In genomic region chr1:109099871-109100757, GRCh38 we compare ENCODE assay signal across 8 cellular contexts. TPM values are rescaled to one million over a fixed set of nuclear protein-coding genes. Genes with fewer than 3 reads are reported as not detected.
DNase-seq lines count a peak whose midpoint lies in the region; ATAC-seq, FAIRE-seq and TF ChIP-seq lines count a peak whose summit lies in the region.

No MANE protein-coding gene starts in this region.

- H3K4me1 ChIP-seq in BLaER1, result peaks cover 15% of the 10 kb centered on the region; the same call in 1 of the 2 replicates
- H3K4me1 ChIP-seq in left lung, result peaks cover 4 to 28% of the 10 kb centered on the region in 2 donors

- H3K9me3 Mint-ChIP-seq in activated CD4-positive, alpha-beta T cell treated with anti-CD3 and anti-CD28 coated beads, Interleukin-2, amount 10 ng/mL, durations not matched to agents 24 days and 14 days, result no peaks in the 10 kb centered on the region

- peaks cover 30% of the 10 kb centered on the region for H3K36me3 Mint-ChIP-seq in activated CD4-positive, alpha-beta T cell treated with anti-CD3 and anti-CD28 coated beads, Interleukin-2, amount 10 ng/mL, durations not matched to agents 24 days and 14 days (ENCODE audit: low read depth)

- peak; percentile 97 for FAIRE-seq in GM19239 (lab: Jason Lieb, UNC)

- H3K27me3 Mint-ChIP-seq in activated CD4-positive, alpha-beta T cell treated with anti-CD3 and anti-CD28 coated beads, Interleukin-2, amount 10 ng/mL, durations not matched to agents 24 days and 14 days, result peaks cover 2% of the 10 kb centered on the region

- H3K27me3 ChIP-seq in BLaER1 (no peaks in the 10 kb centered on the region), left lung (no peaks in the 10 kb centered on the region)

- H3K4me2 ChIP-seq in BLaER1, result peak overlapping the region; percentile 86

- H3K9me3 ChIP-seq in BLaER1 (no peaks in the 10 kb centered on the region), left lung (no peaks in the 10 kb centered on the region)

- H3K36me3 ChIP-seq in BLaER1 (peaks cover 27% of the 10 kb centered on the region), left lung (peaks cover 0 to 2% of the 10 kb centered on the region in 2 donors)

- H3K27ac Mint-ChIP-seq in activated CD4-positive, alpha-beta T cell treated with anti-CD3 and anti-CD28 coated beads, Interleukin-2, amount 10 ng/mL, durations not matched to agents 24 days and 14 days, result peak overlapping the region; percentile 96

- H3K4me1 Mint-ChIP-seq in activated CD4-positive, alpha-beta T cell treated with anti-CD3 and anti-CD28 coated beads, Interleukin-2, amount 10 ng/mL, durations not matched to agents 24 days and 14 days, result peaks cover 11% of the 10 kb centered on the region

- peak overlapping the region; percentile 96 for H3K4me3 Mint-ChIP-seq in activated CD4-positive, alpha-beta T cell treated with anti-CD3 and anti-CD28 coated beads, Interleukin-2, amount 10 ng/mL, durations not matched to agents 24 days and 14 days

- H3K27ac ChIP-seq in BLaER1 (peak overlapping the region; percentile 93), coronary artery (peak overlapping the region; percentile 93 to 98), left lung (peak overlapping the region; percentile 94 to 95)

- DNase-seq in GM19239 (ENCODE audit: insufficient read length, low spot score) (peak; percentile 83), NCI-H524 treated with DMSO at 0.1 percent for 48 hours (lab: John Stamatoyannopoulos, UW) (peak; percentile 81), coronary artery (ENCODE audit: low spot score) (peak; percentile 98), left lung (peak; percentile 97 to 98)
- peak; percentile 99 for DNase-seq in activated CD4-positive, alpha-beta T cell treated with anti-CD3 and anti-CD28 coated beads, Interleukin-2, amount 10 ng/mL, durations not matched to agents 24 days and 14 days
- peak; percentile 94 to 95 for DNase-seq in stimulated activated CD4-positive, alpha-beta T cell treated with anti-CD3 and anti-CD28 coated beads, Interleukin-2, amount 100 ng/mL, for 48 hours

- peaks cover 18% of the 10 kb centered on the region for H4K20me1 ChIP-seq in BLaER1

- peak; percentile 86 for ATAC-seq in HG03457 (IDR thresholded peaks at IDR 0.05; ENCODE audit: unreplicated experiment)
- ATAC-seq in left lung, result peak; percentile 98

- peak overlapping the region; percentile 92 for H3K9ac ChIP-seq in BLaER1

- intact Hi-C loops in activated CD4-positive, alpha-beta T cell treated with anti-CD3 and anti-CD28 coated beads, Interleukin-2, amount 10 ng/mL, durations not matched to agents 24 days and 14 days (cut with micrococcal nuclease), result loop anchor here (1.0 to 5.0 kb wide), 6 partner anchors 10 to 327 kb away; partner anchors contain the start of genes CLCC1, PSMA5, TMEM167B and WDR47
- intact Hi-C loops in left lung (cut with DNase I), result no loop called here

- peak overlapping the region; percentile 78 for H3K4me3 ChIP-seq in BLaER1
- H3K4me3 ChIP-seq in coronary artery, result peak overlapping the region; percentile 96
- peak overlapping the region; percentile 95 to 96 for H3K4me3 ChIP-seq in left lung

- TF ChIP-seq CTCF in coronary artery (IDR thresholded peaks at IDR 0.05), result peak; percentile 73
- peak; percentile 85 to 86 for TF ChIP-seq CTCF in left lung (IDR thresholded peaks at IDR 0.05)

RNA-seq across cellular contexts. Expression of gene TMEM167B, which starts 9.6 kb away (rescaled TPM):
- 26.7 and 29.2 TPM in 2 replicates for total RNA-seq in activated CD4-positive, alpha-beta T cell treated with anti-CD3 and anti-CD28 coated beads, Interleukin-2, amount 10 ng/mL, durations not matched to agents 24 days and 14 days
- 10 to 100 TPM; 38.0 to 40.7 TPM for total RNA-seq in left lung

RNA-seq across cellular contexts. Expression of gene ELAPOR1, which starts 13.8 kb away (rescaled TPM):
- total RNA-seq in activated CD4-positive, alpha-beta T cell treated with anti-CD3 and anti-CD28 coated beads, Interleukin-2, amount 10 ng/mL, durations not matched to agents 24 days and 14 days, result 30.3 and 32.0 TPM in 2 replicates
- total RNA-seq in left lung, result 1 to 10 TPM; 2.4 to 6.3 TPM

RNA-seq across cellular contexts. Expression of gene TAF13, which starts 24.3 kb away (rescaled TPM):
- 24.9 and 31.7 TPM in 2 replicates for total RNA-seq in activated CD4-positive, alpha-beta T cell treated with anti-CD3 and anti-CD28 coated beads, Interleukin-2, amount 10 ng/mL, durations not matched to agents 24 days and 14 days
- 10 to 100 TPM; 46.9 to 66.7 TPM for total RNA-seq in left lung

RNA-seq across cellular contexts. Expression of gene WDR47, which starts 58.2 kb away (rescaled TPM):
- total RNA-seq in activated CD4-positive, alpha-beta T cell treated with anti-CD3 and anti-CD28 coated beads, Interleukin-2, amount 10 ng/mL, durations not matched to agents 24 days and 14 days, result 11.8 and 14.0 TPM in 2 replicates
- 10 to 100 TPM; 15.2 to 18.5 TPM for total RNA-seq in left lung

Comparison
In these comparisons a context has a peak if more than half of its experiments do, and no peak if none do; other contexts are left out.
1. Peak in every context shown above with its lines: DNase-seq, ATAC-seq, H3K4me3 ChIP-seq and H3K27ac ChIP-seq.